Comparison of ENCODE assay signal across 22 cellular contexts in the genomic region with DNA sequence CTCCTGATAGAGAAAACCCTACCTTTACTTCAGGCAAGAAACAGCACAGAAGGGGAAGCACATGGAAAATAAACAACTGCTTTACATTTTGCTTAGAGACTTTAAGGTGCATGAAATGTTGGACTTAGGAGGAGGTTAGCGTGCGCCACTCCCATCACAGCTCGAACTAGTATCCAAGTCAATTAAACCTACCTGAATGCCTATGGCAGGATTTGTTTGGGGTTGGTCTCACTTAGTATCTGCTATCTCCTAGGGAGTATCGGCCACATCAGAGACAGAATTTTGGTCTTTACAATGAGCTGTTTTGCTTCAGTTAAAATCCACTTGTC. TPM values are rescaled to one million over a fixed set of nuclear protein-coding genes. Genes with fewer than 3 reads are reported as not detected.
A peak's percentile ranks its signal among the peaks of the same experiment; 100 is the strongest.
DNase-seq lines count a peak whose midpoint lies in the region; ATAC-seq, FAIRE-seq and TF ChIP-seq lines count a peak whose summit lies in the region.
"Had no signal": no experiment of that assay in that cellular context is flagged by ENCODE, and none has a peak within 500 bp of the region (broad histone marks: within the 10 kb centered on the region; RNA-seq: fewer than 3 reads in every experiment).

No MANE protein-coding gene starts in this region.

- intact Hi-C loops in HepG2 (cut with micrococcal nuclease; ENCODE audit: unreplicated experiment): no loop called here
- intact Hi-C loops in right lobe of liver (cut with DNase I): no loop called here
- intact Hi-C loops in GM12878 (cut with micrococcal nuclease; ENCODE audit: unreplicated experiment): no loop called here

- peak; percentile 25; the same call in 1 of the 3 replicates for ATAC-seq in HepG2
- no peak for ATAC-seq in right lobe of liver
- no peak for ATAC-seq in GM23338
- no peak for ATAC-seq in GM12878
- no peak for ATAC-seq in HG03457 (IDR thresholded peaks at IDR 0.05; ENCODE audit: unreplicated experiment)

- no peaks in the 10 kb centered on the region for H4K20me1 ChIP-seq in HepG2 (ENCODE audit: insufficient read depth, low read length)
- H4K20me1 ChIP-seq in GM23338 (replicated peaks; ENCODE audit: insufficient read depth): no peaks in the 10 kb centered on the region
- no peaks in the 10 kb centered on the region for H4K20me1 ChIP-seq in GM12878 (ENCODE audit: control insufficient read depth, insufficient read depth)
- H4K20me1 ChIP-seq: BLaER1 had no signal

- H2AFZ ChIP-seq in HepG2 (ENCODE audit: low read length) (peak overlapping the region; percentile 77), GM23338 (0 out of 2 replicates have a peak overlapping the region, but pooled peaks have one; percentile 28), GM12878 (ENCODE audit: control insufficient read depth, low read depth, low read length) (no peak overlapping the region)

- H3K4me3 ChIP-seq in HepG2 (replicated peaks in 1 of 3; ENCODE audit: insufficient read depth in 1 of 3, low read depth in 2 of 3, low read length in 3 of 3) (no peak overlapping the region), right lobe of liver (no peak overlapping the region), GM23338 (no peak overlapping the region), GM12878 (no peak overlapping the region)
- H3K4me3 ChIP-seq: BLaER1 had no signal

- TF ChIP-seq EP300 in HepG2 (IDR thresholded peaks at IDR 0.05; ENCODE audit: low read depth in 2 of 2, low read length in 2 of 2): no peak
- TF ChIP-seq EP300 in HepG2 (CRISPR knock-in tag; IDR thresholded peaks at IDR 0.05; ENCODE audit: borderline replicate concordance): no peak
- no peak for TF ChIP-seq EP300 in GM12878 (IDR thresholded peaks at IDR 0.05; ENCODE audit: borderline replicate concordance in 1 of 2, control insufficient read depth in 1 of 2, low read depth in 2 of 2, low read length in 2 of 2)

- H3K4me2 ChIP-seq in HepG2 (ENCODE audit: low read depth, low read length): no peak overlapping the region; the same call in 1 of the 2 replicates
- no peak overlapping the region for H3K4me2 ChIP-seq in GM23338
- H3K4me2 ChIP-seq in GM12878 (ENCODE audit: control insufficient read depth, insufficient read depth): no peak overlapping the region
- H3K4me2 ChIP-seq: BLaER1 had no signal

- peaks cover 6% of the 10 kb centered on the region for H3K27me3 Mint-ChIP-seq in GM23338 (ENCODE audit: insufficient read depth, low read depth, poor library complexity)

- H3K9ac ChIP-seq in HepG2 (ENCODE audit: insufficient read depth, low read depth, low read length): no peak overlapping the region
- no peak overlapping the region for H3K9ac ChIP-seq in GM12878 (ENCODE audit: control insufficient read depth, insufficient read depth, low read length)
- H3K9ac ChIP-seq: BLaER1 had no signal

- in situ Hi-C loops in HepG2 (cut with HindIII; ENCODE audit: extremely low pct_ligation_motif_present, low pct_unique_long_range_greater_than_20kb): no loop called here
- in situ Hi-C loops in GM12878 (cut with MboI): no loop called here

- DNase-seq in HepG2 (ENCODE audit: low spot score) (no peak), right lobe of liver (no peak), GM23338 (ENCODE audit: low spot score) (no peak), GM12878 (ENCODE audit: low read depth, low spot score) (no peak), NCI-H1417 treated with DMSO at 0.1 percent for 48 hours (lab: John Stamatoyannopoulos, UW) (no peak)
- DNase-seq: ACHN; BE2C; C1 segment of cervical spinal cord; CD4-positive, alpha-beta memory T cell; CD4-positive, CD25-positive, alpha-beta regulatory T cell; CD8-positive, alpha-beta memory T cell; COR-L47; DMS79 treated with DMSO at 0.1 percent for 48 hours; GF-D8 had no signal

- H3K27ac ChIP-seq in HepG2 (ENCODE audit: extremely low read length, insufficient read depth, low read length) (peak overlapping the region; percentile 25), right lobe of liver (no peak overlapping the region), GM23338 (ENCODE audit: low read depth) (no peak overlapping the region), GM12878 (ENCODE audit: control insufficient read depth, insufficient read depth) (no peak overlapping the region)
- H3K27ac ChIP-seq: 22Rv1, BLaER1 had no signal

- H3K9me2 ChIP-seq in GM23338 (ENCODE audit: insufficient read depth): no peaks in the 10 kb centered on the region

- TF ChIP-seq CTCF in HepG2 (CRISPR knock-in tag; IDR thresholded peaks at IDR 0.05) (no peak), right lobe of liver (IDR thresholded peaks at IDR 0.05) (no peak), GM23338 (conservative IDR thresholded peaks at IDR 0.05; ENCODE audit: low read depth in 2 of 2) (no peak), GM12878 (IDR thresholded peaks at IDR 0.05 in 2 of 3, conservative IDR thresholded peaks at IDR 0.05 in 1 of 3; ENCODE audit: control insufficient read depth in 2 of 3, extremely low read depth in 1 of 3, insufficient read depth in 1 of 3, low read depth in 3 of 3, low read length in 3 of 3) (no peak)

- H3K4me1 ChIP-seq in HepG2 (ENCODE audit: insufficient read depth, low read length): peaks cover 13% of the 10 kb centered on the region
- H3K4me1 ChIP-seq in right lobe of liver: no peaks in the 10 kb centered on the region
- H3K4me1 ChIP-seq in GM23338 (ENCODE audit: insufficient read depth): peaks cover 4% of the 10 kb centered on the region
- H3K4me1 ChIP-seq in GM12878 (ENCODE audit: control insufficient read depth, insufficient read depth, low read length): no peaks in the 10 kb centered on the region

- no peaks in the 10 kb centered on the region; a peak in 2 of 5 replicates for H3K36me3 ChIP-seq in HepG2 (replicated peaks in 1 of 2; ENCODE audit: control insufficient read depth in 1 of 2, insufficient read depth in 2 of 2, low read length in 2 of 2)
- no peaks in the 10 kb centered on the region for H3K36me3 ChIP-seq in right lobe of liver
- no peaks in the 10 kb centered on the region for H3K36me3 ChIP-seq in GM23338 (ENCODE audit: insufficient read depth)
- H3K36me3 ChIP-seq in GM12878 (ENCODE audit: control insufficient read depth in 2 of 2, insufficient read depth in 2 of 2, low read length in 1 of 2): no peaks in the 10 kb centered on the region
- H3K36me3 ChIP-seq: BE2C, BLaER1 had no signal

- WGBS in HepG2 (ENCODE audit: low lambda C conversion rate): 96% methylated on average over 4 of the region's 4 CpGs
- 90% methylated on average over 4 of the region's 4 CpGs for WGBS in right lobe of liver (ENCODE audit: insufficient coverage, low coverage, low lambda C conversion rate, missing lambda C conversion rate)
- 44% methylated on average over 4 of the region's 4 CpGs for WGBS in GM12878 (ENCODE audit: insufficient coverage, insufficient replicate concordance, low lambda C conversion rate, missing lambda C conversion rate)

- POLR2A ChIA-PET in HepG2 (lab: Yijun Ruan, JAX) (interaction anchor here (1.4 kb wide), 1 partner anchor 11 kb away, joined by 3 read pairs; no protein-coding TSS in a partner anchor), GM12878 (lab: Charles Lee) (interaction anchor here (0.6 kb wide), 2 partner anchors 22 to 623 kb away, joined by 3 read pairs; no protein-coding TSS in a partner anchor)

- H3K9me3 Mint-ChIP-seq in GM23338: peaks cover 9% of the 10 kb centered on the region; the same call in 1 of the 3 replicates
- H3K9me3 Mint-ChIP-seq: CD14-positive monocyte; CD4-positive, CD25-positive, alpha-beta regulatory T cell; CD8-positive, alpha-beta memory T cell had no signal

- FAIRE-seq in HepG2 (lab: Jason Lieb, UNC) (no peak), GM12878 (lab: Jason Lieb, UNC) (no peak)
- FAIRE-seq: D721Med, G401.6, GM12892, GM18507 had no signal

- H3K27me3 ChIP-seq in HepG2 (ENCODE audit: control insufficient read depth in 1 of 2, insufficient read depth in 2 of 2, low read length in 2 of 2): no peaks in the 10 kb centered on the region
- H3K27me3 ChIP-seq in right lobe of liver: no peaks in the 10 kb centered on the region
- no peaks in the 10 kb centered on the region for H3K27me3 ChIP-seq in GM23338 (ENCODE audit: insufficient read depth)
- peaks cover 0 to 1% of the 10 kb centered on the region in 2 experiments for H3K27me3 ChIP-seq in GM12878 (replicated peaks in 1 of 2; ENCODE audit: control insufficient read depth in 2 of 2, insufficient read depth in 2 of 2, low read length in 1 of 2)
- H3K27me3 ChIP-seq: BLaER1 had no signal

- H3K27ac Mint-ChIP-seq in GM23338: no peak overlapping the region
- H3K27ac Mint-ChIP-seq: CD14-positive monocyte; CD4-positive, alpha-beta memory T cell; CD4-positive, CD25-positive, alpha-beta regulatory T cell; CD8-positive, alpha-beta memory T cell had no signal

- RAD21 ChIA-PET in GM12878 (lab: Charles Lee; ENCODE audit: unreplicated experiment): no interaction called here

- H3F3A ChIP-seq in GM23338 (replicated peaks; ENCODE audit: low read depth): no peaks in the 10 kb centered on the region

- TF ChIP-seq RAD21 in HepG2 (CRISPR knock-in tag; IDR thresholded peaks at IDR 0.05) (no peak), GM12878 (IDR thresholded peaks at IDR 0.05; ENCODE audit: insufficient read depth, low read depth, low read length) (no peak)

- no peaks in the 10 kb centered on the region for H3K36me3 Mint-ChIP-seq in GM23338 (ENCODE audit: low read depth)
- H3K36me3 Mint-ChIP-seq: CD14-positive monocyte; CD4-positive, alpha-beta memory T cell; CD4-positive, CD25-positive, alpha-beta regulatory T cell; CD8-positive, alpha-beta memory T cell had no signal

- TF ChIP-seq POLR2A in HepG2 (IDR thresholded peaks at IDR 0.05; ENCODE audit: insufficient read depth in 1 of 2, low read depth in 2 of 2, low read length in 2 of 2) (no peak), right lobe of liver (IDR thresholded peaks at IDR 0.05) (no peak), GM12878 (IDR thresholded peaks at IDR 0.05; ENCODE audit: low read depth, low read length) (no peak)

- SMC1A ChIA-PET in GM12878 (lab: Charles Lee; ENCODE audit: uncharacterized antibody, unreplicated experiment): interaction anchor here (0.6 kb wide), 1 partner anchor 926 kb away, joined by 3 read pairs; no protein-coding TSS in a partner anchor

- H3K79me2 ChIP-seq in HepG2 (ENCODE audit: insufficient read depth, low read length): no peaks in the 10 kb centered on the region
- H3K79me2 ChIP-seq in GM23338 (replicated peaks; ENCODE audit: insufficient read depth): no peaks in the 10 kb centered on the region
- no peaks in the 10 kb centered on the region for H3K79me2 ChIP-seq in GM12878 (ENCODE audit: control insufficient read depth, insufficient read depth, low read length)

- CTCF ChIA-PET in HepG2 (lab: Yijun Ruan, JAX; ENCODE audit: low intra/inter-chr PET ratio, low total read pairs): no interaction called here
- CTCF ChIA-PET in GM12878 (lab: Yijun Ruan, JAX): no interaction called here

- BruUV-seq in HepG2 (replicated peaks; lab: Mats Ljungman, UMichigan) (no TSS peak), GM12878 (replicated peaks; lab: Mats Ljungman, UMichigan) (no TSS peak)

- peaks cover 6% of the 10 kb centered on the region; the same call in 2 of the 3 replicates for H3K4me1 Mint-ChIP-seq in GM23338
- H3K4me1 Mint-ChIP-seq: CD14-positive monocyte; CD8-positive, alpha-beta memory T cell had no signal

- H3K4me3 Mint-ChIP-seq in GM23338: no peak overlapping the region
- H3K4me3 Mint-ChIP-seq: CD14-positive monocyte; CD4-positive, alpha-beta memory T cell; CD4-positive, CD25-positive, alpha-beta regulatory T cell; CD8-positive, alpha-beta memory T cell had no signal

- no peaks in the 10 kb centered on the region for H3K9me3 ChIP-seq in HepG2 (ENCODE audit: low read length)
- no peaks in the 10 kb centered on the region for H3K9me3 ChIP-seq in right lobe of liver
- H3K9me3 ChIP-seq in GM12878 (replicated peaks; ENCODE audit: control insufficient read depth, insufficient read depth, low read length): no peaks in the 10 kb centered on the region
- H3K9me3 ChIP-seq: BE2C, BLaER1 had no signal

RNA-seq across cellular contexts. Expression of a gene that starts 12.0 kb away (rescaled TPM):
- 6.9 and 9.4 TPM in 2 replicates for total RNA-seq in HepG2 (2016; rRNA removed; fragmentation: Illumina TruSeq; extraction: Trizol)
- 67.3 and 73.1 TPM in 2 replicates for total RNA-seq in HepG2 (2016; cell fraction: cytosol; rRNA removed; fragmentation: Illumina TruSeq; extraction: Trizol; ENCODE audit: low read depth)
- total RNA-seq in HepG2 (2016; cell fraction: insoluble cytoplasmic fraction; rRNA removed; fragmentation: Illumina TruSeq; extraction: Trizol): 6.1 and 9.5 TPM in 2 replicates
- total RNA-seq in HepG2 (2016; cell fraction: membrane; rRNA removed; fragmentation: Illumina TruSeq; extraction: Trizol): 33.5 and 36.3 TPM in 2 replicates
- total RNA-seq in HepG2 (2016; cell fraction: nucleus; rRNA removed; fragmentation: Illumina TruSeq; extraction: Trizol): 7.8 and 8.5 TPM in 2 replicates
- 23.7 and 32.7 TPM in 2 replicates for polyA plus RNA-seq in HepG2 (2011; rRNA removed)
- 15.3 and 17.1 TPM in 2 replicates for polyA plus RNA-seq in HepG2 (2011; cell fraction: cytosol; rRNA removed)
- 38.3 and 55.7 TPM in 2 replicates for polyA plus RNA-seq in HepG2 (2011; cell fraction: nucleus; rRNA removed)
- polyA plus RNA-seq in HepG2 (2012): 1.8 and 6.1 TPM in 2 replicates
- polyA plus RNA-seq in HepG2 (2016; cell fraction: cytosol; fragmentation: Illumina TruSeq; extraction: Trizol; ENCODE audit: low read depth): 0.28 and 0.52 TPM in 2 replicates
- polyA plus RNA-seq in HepG2 (2016; cell fraction: insoluble cytoplasmic fraction; fragmentation: Illumina TruSeq; extraction: Trizol; ENCODE audit: low read depth): 2.7 and 3.9 TPM in 2 replicates
- polyA plus RNA-seq in HepG2 (2016; cell fraction: membrane; fragmentation: Illumina TruSeq; extraction: Trizol; ENCODE audit: low read depth): 0.63 and 1.2 TPM in 2 replicates
- polyA plus RNA-seq in HepG2 (2016; cell fraction: nucleus; fragmentation: Illumina TruSeq; extraction: Trizol; ENCODE audit: insufficient read depth, low read depth): 13.8 and 14.1 TPM in 2 replicates
- 40.3 TPM in 1 of 2 replicates, not detected in the other for polyA minus RNA-seq in HepG2 (2011; rRNA and poly(A)+ RNA removed; ENCODE audit: low replicate concordance)
- polyA minus RNA-seq in HepG2 (2011; cell fraction: cytosol; rRNA and poly(A)+ RNA removed): 45.4 and 51.8 TPM in 2 replicates
- polyA minus RNA-seq in HepG2 (2011; cell fraction: nucleus; rRNA and poly(A)+ RNA removed): 44.9 and 49.7 TPM in 2 replicates
- not detected for total RNA-seq in right lobe of liver
- total RNA-seq in GM23338 (2014; rRNA removed; shearing (Covaris generic)): 0.12 TPM in 1 of 2 replicates, not detected in the other
- polyA plus RNA-seq in GM23338 (2016; fragmentation: Nextera tagmentation; extraction: Ambion mirVana): 0.10 TPM in 1 of 2 replicates, not detected in the other
- total RNA-seq in GM12878 (2013; cell fraction: nucleolus; rRNA removed): not detected in 2 replicates
- total RNA-seq in GM12878 (2014; rRNA removed): not detected in 2 replicates
- not detected in 2 replicates for total RNA-seq in GM12878 (2014; rRNA removed; fragmentation: Illumina TruSeq; extraction: Trizol)
- 0.69 TPM in 1 of 2 replicates, not detected in the other for total RNA-seq in GM12878 (2021)
- not detected for polyA plus RNA-seq in GM12878 (2011; ENCODE audit: low read depth)
- not detected in 2 replicates for polyA plus RNA-seq in GM12878 (2011; rRNA removed)
- not detected in 2 replicates for polyA plus RNA-seq in GM12878 (2011; cell fraction: cytosol; rRNA removed)
- not detected in 2 replicates for polyA plus RNA-seq in GM12878 (2011; cell fraction: nucleus; rRNA removed)
- polyA plus RNA-seq in GM12878 (2012): not detected in 2 replicates
- not detected in 2 replicates for polyA plus RNA-seq in GM12878 (2014; fragmentation: Illumina TruSeq; extraction: Trizol)
- not detected for polyA plus RNA-seq in GM12878 (2014; fragmentation: Nextera tagmentation; extraction: Ambion mirVana)
- not detected in 2 replicates for polyA plus RNA-seq in GM12878 (2014; rRNA removed)
- not detected for polyA plus RNA-seq in GM12878 (2016; fragmentation: Nextera tagmentation; extraction: Ambion mirVana)
- polyA minus RNA-seq in GM12878 (2011; rRNA and poly(A)+ RNA removed): not detected in 2 replicates
- not detected in 2 replicates for polyA minus RNA-seq in GM12878 (2011; cell fraction: cytosol; rRNA and poly(A)+ RNA removed)
- polyA minus RNA-seq in GM12878 (2011; cell fraction: nucleus; rRNA and poly(A)+ RNA removed): not detected in 2 replicates
- polyA plus RNA-seq: CD14-positive monocyte had no signal

RNA-seq across cellular contexts. Expression of a gene that starts 46.1 kb away (rescaled TPM):
- total RNA-seq in HepG2 (2016; rRNA removed; fragmentation: Illumina TruSeq; extraction: Trizol) (227 and 299 TPM in 2 replicates), right lobe of liver (10 to 100 TPM in 2 of 6 experiments, 1 to 10 TPM in 4; 4.2 to 50.9 (median 7.9) TPM), GM12878 (2014; rRNA removed) (40.0 and 54.8 TPM in 2 replicates), GM12878 (2014; rRNA removed; fragmentation: Illumina TruSeq; extraction: Trizol) (88.4 and 94.5 TPM in 2 replicates), GM12878 (2021) (36.9 and 39.0 TPM in 2 replicates)
- total RNA-seq in HepG2 (2016; cell fraction: cytosol; rRNA removed; fragmentation: Illumina TruSeq; extraction: Trizol; ENCODE audit: low read depth): 116 and 137 TPM in 2 replicates
- total RNA-seq in HepG2 (2016; cell fraction: insoluble cytoplasmic fraction; rRNA removed; fragmentation: Illumina TruSeq; extraction: Trizol): 227 and 317 TPM in 2 replicates
- total RNA-seq in HepG2 (2016; cell fraction: membrane; rRNA removed; fragmentation: Illumina TruSeq; extraction: Trizol): 141 and 157 TPM in 2 replicates
- total RNA-seq in HepG2 (2016; cell fraction: nucleus; rRNA removed; fragmentation: Illumina TruSeq; extraction: Trizol): 81.8 and 87.1 TPM in 2 replicates
- polyA plus RNA-seq in HepG2 (2011; rRNA removed) (41.7 and 59.8 TPM in 2 replicates), GM23338 (2016; fragmentation: Nextera tagmentation; extraction: Ambion mirVana) (477 and 584 TPM in 2 replicates), GM12878 (2011; rRNA removed) (60.8 and 128 TPM in 2 replicates), GM12878 (2014; fragmentation: Illumina TruSeq; extraction: Trizol) (136 and 201 TPM in 2 replicates), GM12878 (2014; fragmentation: Nextera tagmentation; extraction: Ambion mirVana) (100 to 1,000 TPM; 121 to 123 TPM), GM12878 (2014; rRNA removed) (51.0 and 76.6 TPM in 2 replicates), GM12878 (2016; fragmentation: Nextera tagmentation; extraction: Ambion mirVana) (10 to 100 TPM; 78.1 to 87.5 TPM)
- 37.0 and 54.6 TPM in 2 replicates for polyA plus RNA-seq in HepG2 (2011; cell fraction: cytosol; rRNA removed)
- 11.6 and 20.3 TPM in 2 replicates for polyA plus RNA-seq in HepG2 (2011; cell fraction: nucleus; rRNA removed)
- 152 and 165 TPM in 2 replicates for polyA plus RNA-seq in HepG2 (2012)
- 106 and 114 TPM in 2 replicates for polyA plus RNA-seq in HepG2 (2016; cell fraction: cytosol; fragmentation: Illumina TruSeq; extraction: Trizol; ENCODE audit: low read depth)
- 248 and 300 TPM in 2 replicates for polyA plus RNA-seq in HepG2 (2016; cell fraction: insoluble cytoplasmic fraction; fragmentation: Illumina TruSeq; extraction: Trizol; ENCODE audit: low read depth)
- 116 and 120 TPM in 2 replicates for polyA plus RNA-seq in HepG2 (2016; cell fraction: membrane; fragmentation: Illumina TruSeq; extraction: Trizol; ENCODE audit: low read depth)
- polyA plus RNA-seq in HepG2 (2016; cell fraction: nucleus; fragmentation: Illumina TruSeq; extraction: Trizol; ENCODE audit: insufficient read depth, low read depth): 122 and 141 TPM in 2 replicates
- 0.28 and 1.1 TPM in 2 replicates for polyA minus RNA-seq in HepG2 (2011; rRNA and poly(A)+ RNA removed; ENCODE audit: low replicate concordance)
- polyA minus RNA-seq in HepG2 (2011; cell fraction: cytosol; rRNA and poly(A)+ RNA removed): 31.9 and 32.4 TPM in 2 replicates
- 16.5 and 23.9 TPM in 2 replicates for polyA minus RNA-seq in HepG2 (2011; cell fraction: nucleus; rRNA and poly(A)+ RNA removed)
- 105 and 196 TPM in 2 replicates for total RNA-seq in GM23338 (2014; rRNA removed; shearing (Covaris generic))
- total RNA-seq in GM12878 (2013; cell fraction: nucleolus; rRNA removed): 6.5 and 8.4 TPM in 2 replicates
- polyA plus RNA-seq in GM12878 (2011; ENCODE audit: low read depth): 11.2 TPM
- 16.6 and 21.9 TPM in 2 replicates for polyA plus RNA-seq in GM12878 (2011; cell fraction: cytosol; rRNA removed)
- 20.8 and 22.9 TPM in 2 replicates for polyA plus RNA-seq in GM12878 (2011; cell fraction: nucleus; rRNA removed)
- polyA plus RNA-seq in GM12878 (2012): 58.4 and 77.9 TPM in 2 replicates
- polyA minus RNA-seq in GM12878 (2011; rRNA and poly(A)+ RNA removed): 4.4 and 6.5 TPM in 2 replicates
- 5.4 and 8.2 TPM in 2 replicates for polyA minus RNA-seq in GM12878 (2011; cell fraction: cytosol; rRNA and poly(A)+ RNA removed)
- polyA minus RNA-seq in GM12878 (2011; cell fraction: nucleus; rRNA and poly(A)+ RNA removed): 0.97 and 2.9 TPM in 2 replicates
